Comparison of ENCODE assay signal across 23 cellular contexts in the genomic region with DNA sequence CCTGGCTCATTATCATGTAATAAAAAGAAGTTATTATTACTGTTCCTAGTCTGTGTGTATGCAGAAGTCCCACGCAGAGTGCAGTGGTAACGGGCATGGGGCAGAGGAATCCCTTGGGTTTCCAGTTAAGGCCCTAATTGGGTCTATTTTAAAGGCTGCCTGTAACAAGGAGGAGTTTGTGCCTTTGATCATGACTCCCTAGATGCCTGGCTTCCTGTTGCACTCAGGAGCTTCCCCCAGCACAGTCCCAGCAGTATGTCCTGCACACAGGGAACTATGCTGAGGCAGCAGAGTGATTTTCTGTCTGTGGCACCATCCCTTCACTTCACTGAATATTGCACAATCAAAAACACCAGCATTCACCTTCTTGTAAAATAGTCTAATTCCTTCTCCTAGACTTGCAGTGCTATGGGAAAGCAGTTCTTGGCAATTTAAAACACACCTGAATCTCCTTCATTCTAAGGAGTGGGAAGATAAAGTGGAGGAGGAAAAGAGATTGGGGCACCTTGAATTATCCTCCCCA. TPM values are rescaled to one million over a fixed set of nuclear protein-coding genes. Genes with fewer than 3 reads are reported as not detected.
DNase-seq lines count a peak whose midpoint lies in the region; ATAC-seq, FAIRE-seq and TF ChIP-seq lines count a peak whose summit lies in the region.
"Had no signal": no experiment of that assay in that cellular context is flagged by ENCODE, and none has a peak within 500 bp of the region (broad histone marks: within the 10 kb centered on the region; RNA-seq: fewer than 3 reads in every experiment).

No MANE protein-coding gene starts in this region.

- no peak overlapping the region for H4K91ac ChIP-seq in H1 (replicated peaks; ENCODE audit: insufficient read length, low read length)

- no peaks in the 10 kb centered on the region for H3K9me3 ChIP-seq in BLaER1
- H3K9me3 ChIP-seq in Loucy (ENCODE audit: insufficient read depth, low read depth, low read length), result no peaks in the 10 kb centered on the region
- H3K9me3 ChIP-seq in H1 (ENCODE audit: insufficient read depth in 2 of 2, low read depth in 1 of 2, low read length in 1 of 2), result no peaks in the 10 kb centered on the region
- H3K9me3 ChIP-seq in spleen, result no peaks in the 10 kb centered on the region
- H3K9me3 ChIP-seq: HAP-1 had no signal

- H3K9ac ChIP-seq in BLaER1, result no peak overlapping the region
- H3K9ac ChIP-seq in Loucy (ENCODE audit: low read depth, low read length, poor library complexity, severe bottlenecking), result no peak overlapping the region
- H3K9ac ChIP-seq in H1 (replicated peaks in 1 of 4; ENCODE audit: extremely low read depth in 1 of 4, low read depth in 3 of 4, low read length in 3 of 4), result no peak overlapping the region
- H3K9ac ChIP-seq: GM23248 had no signal

- TF ChIP-seq RAD21 in H1 (IDR thresholded peaks at IDR 0.05 in 1 of 2, conservative IDR thresholded peaks at IDR 0.05 in 1 of 2; ENCODE audit: low read depth in 2 of 2, low read length in 2 of 2), result no peak

- no peak for TF ChIP-seq CTCF in Loucy (conservative IDR thresholded peaks at IDR 0.05; ENCODE audit: low read length)
- no peak for TF ChIP-seq CTCF in H1 (IDR thresholded peaks at IDR 0.05; ENCODE audit: control extremely low read depth in 1 of 3, insufficient read depth in 1 of 3, low read depth in 1 of 3, low read length in 3 of 3)
- no peak for TF ChIP-seq CTCF in spleen (IDR thresholded peaks at IDR 0.05 in 8 of 11, conservative IDR thresholded peaks at IDR 0.05 in 3 of 11)

- H3K79me2 ChIP-seq in Loucy (ENCODE audit: insufficient read depth, low read length), result no peaks in the 10 kb centered on the region
- H3K79me2 ChIP-seq in H1 (ENCODE audit: control insufficient read depth in 1 of 2, insufficient read depth in 2 of 2, low read length in 2 of 2), result no peaks in the 10 kb centered on the region

- POLR2A ChIA-PET in H1 (lab: Charles Lee; ENCODE audit: partially characterized antibody), result no interaction called here

- H4K20me1 ChIP-seq in BLaER1, result no peaks in the 10 kb centered on the region
- H4K20me1 ChIP-seq in Loucy (ENCODE audit: insufficient read depth, low read length, poor library complexity, severe bottlenecking), result no peaks in the 10 kb centered on the region
- no peaks in the 10 kb centered on the region for H4K20me1 ChIP-seq in H1 (replicated peaks in 1 of 2; ENCODE audit: control insufficient read depth in 1 of 2, insufficient read depth in 2 of 2, low read length in 2 of 2)

- H3K27ac ChIP-seq in BLaER1 (peak overlapping the region; percentile 29; the same call in 1 of the 2 replicates), H1 (ENCODE audit: low read depth, low read length) (no peak overlapping the region), spleen (no peak overlapping the region)
- H3K27ac ChIP-seq: GM23248, RWPE1 had no signal

- H3K36me3 ChIP-seq in BLaER1, result no peaks in the 10 kb centered on the region
- no peaks in the 10 kb centered on the region for H3K36me3 ChIP-seq in Loucy (ENCODE audit: insufficient read depth, low read length)
- H3K36me3 ChIP-seq in H1 (ENCODE audit: control insufficient read depth in 2 of 4, insufficient read depth in 4 of 4, low read length in 3 of 4), result no peaks in the 10 kb centered on the region
- no peaks in the 10 kb centered on the region for H3K36me3 ChIP-seq in spleen
- H3K36me3 ChIP-seq: HAP-1 had no signal

- no peak overlapping the region for H3K14ac ChIP-seq in H1 (ENCODE audit: insufficient read length)

- H3K4me3 ChIP-seq in BLaER1 (no peak overlapping the region), Loucy (ENCODE audit: low read length, poor library complexity, severe bottlenecking) (no peak overlapping the region), H1 (ENCODE audit: extremely low read depth in 1 of 4, insufficient read depth in 2 of 4, low read depth in 3 of 4, low read length in 4 of 4) (no peak overlapping the region), spleen (no peak overlapping the region)
- H3K4me3 ChIP-seq: GM23248, HAP-1 had no signal

- no peak overlapping the region for H3K4ac ChIP-seq in H1 (replicated peaks; ENCODE audit: insufficient read length, low read depth, low read length)

- H3F3A ChIP-seq in Loucy (ENCODE audit: low read depth), result no peaks in the 10 kb centered on the region

- H3K27me3 ChIP-seq in BLaER1, result no peaks in the 10 kb centered on the region
- no peaks in the 10 kb centered on the region for H3K27me3 ChIP-seq in Loucy (ENCODE audit: insufficient read depth, low read length, poor library complexity, severe bottlenecking)
- no peaks in the 10 kb centered on the region for H3K27me3 ChIP-seq in H1 (replicated peaks in 1 of 4; ENCODE audit: control insufficient read depth in 3 of 4, extremely low read depth in 1 of 4, insufficient read depth in 3 of 4, low read length in 3 of 4)
- H3K27me3 ChIP-seq in spleen (replicated peaks in 1 of 7), result peaks cover 0 to 8% (median 0%) of the 10 kb centered on the region in 7 donors

- no peak overlapping the region for H2BK120ac ChIP-seq in H1 (replicated peaks; ENCODE audit: low read depth, low read length)

- H3K79me1 ChIP-seq in H1 (ENCODE audit: low read depth, low read length), result no peaks in the 10 kb centered on the region

- H2BK20ac ChIP-seq in H1 (ENCODE audit: low read length), result no peak overlapping the region

- FAIRE-seq in H1 (lab: Jason Lieb, UNC), result no peak
- FAIRE-seq: A204.1, GM12892 had no signal

- no peak overlapping the region for H3K18ac ChIP-seq in H1 (ENCODE audit: extremely low read depth, low read length)

- no peaks in the 10 kb centered on the region for H3K23me2 ChIP-seq in H1 (ENCODE audit: low read depth, low read length)

- TF ChIP-seq POLR2A in H1 (IDR thresholded peaks at IDR 0.05; ENCODE audit: control extremely low read depth in 1 of 2, low read depth in 2 of 2, low read length in 2 of 2) (no peak), spleen (IDR thresholded peaks at IDR 0.05) (no peak)

- H2BK12ac ChIP-seq in H1 (ENCODE audit: low read depth, low read length), result no peak overlapping the region

- no peak overlapping the region for H3K56ac ChIP-seq in H1 (replicated peaks; ENCODE audit: insufficient read length, low read depth, low read length)

- intact Hi-C loops in sciatic nerve (cut with DNase I), result no loop called here
- intact Hi-C loops in spleen (cut with DNase I; ENCODE audit: low total_unique reads), result no loop called here

- no peak overlapping the region for H4K5ac ChIP-seq in H1 (ENCODE audit: insufficient read length, low read depth, low read length)

- ATAC-seq in sciatic nerve (peak; percentile 44), GM21526 (IDR thresholded peaks at IDR 0.05; ENCODE audit: low FRiP score, unreplicated experiment) (no peak), HG03108 (IDR thresholded peaks at IDR 0.05; ENCODE audit: unreplicated experiment) (no peak)

- H2AK5ac ChIP-seq in H1 (ENCODE audit: low read depth, low read length), result no peak overlapping the region

- no peak overlapping the region for H3K23ac ChIP-seq in H1 (ENCODE audit: insufficient read length)

- H2AFZ ChIP-seq in Loucy (ENCODE audit: low read length), result no peak overlapping the region
- H2AFZ ChIP-seq in H1 (ENCODE audit: low read length), result no peak overlapping the region
- H2AFZ ChIP-seq: GM23248 had no signal

- H3K4me1 ChIP-seq in BLaER1, result peaks cover 28% of the 10 kb centered on the region
- H3K4me1 ChIP-seq in Loucy (ENCODE audit: insufficient read depth, low read length, poor library complexity, severe bottlenecking), result peaks cover 30% of the 10 kb centered on the region
- peaks cover 0 to 2% (median 0%) of the 10 kb centered on the region in 4 experiments; a peak in 1 of 7 replicates for H3K4me1 ChIP-seq in H1 (replicated peaks in 1 of 4; ENCODE audit: control insufficient read depth in 3 of 4, insufficient read depth in 4 of 4, low read length in 3 of 4)
- H3K4me1 ChIP-seq in spleen, result no peaks in the 10 kb centered on the region
- H3K4me1 ChIP-seq: HAP-1 had no signal

- no peak overlapping the region for H2BK5ac ChIP-seq in H1 (ENCODE audit: low read depth, low read length)

- no peaks in the 10 kb centered on the region for H3K9me2 ChIP-seq in Loucy (replicated peaks; ENCODE audit: low read depth, low read length)

- TF ChIP-seq EP300 in H1 (IDR thresholded peaks at IDR 0.05; ENCODE audit: borderline replicate concordance in 1 of 2, low read depth in 2 of 2, low read length in 2 of 2), result no peak

- H2BK15ac ChIP-seq in H1 (ENCODE audit: low read length), result no peak overlapping the region

- H3K4me2 ChIP-seq in BLaER1 (peak overlapping the region; percentile 74), Loucy (ENCODE audit: low read depth, low read length, poor library complexity, severe bottlenecking) (peak overlapping the region; percentile 45), H1 (ENCODE audit: insufficient read depth in 1 of 2, low read depth in 2 of 2, low read length in 2 of 2) (no peak overlapping the region)

- no peak overlapping the region for H4K8ac ChIP-seq in H1 (ENCODE audit: extremely low read depth, insufficient read depth, low read length)

- WGBS in H1 (ENCODE audit: extremely low coverage in 1 of 2, insufficient coverage in 1 of 2, insufficient read length in 1 of 2, insufficient replicate concordance in 2 of 2, low coverage in 1 of 2, low lambda C conversion rate in 2 of 2, missing lambda C conversion rate in 1 of 2), 2 experiments, result 95% methylated on average over 2 of the region's 2 CpGs; no CpG with 5 or more reads in 1 of the 2 experiments
- WGBS in spleen, 5 donors, result 54 to 74% (median 59%) methylated on average over 2 of the region's 2 CpGs

- DNase-seq in H1 (ENCODE audit: low read depth in 1 of 2, low spot score in 2 of 2) (no peak), sciatic nerve (ENCODE audit: low spot score) (no peak), spleen (no peak)
- DNase-seq: AML-193, Calu3, DMS79 treated with DMSO at 0.1 percent for 48 hours, GF-D8, GM23248, KBM-7, MM.1S, NCI-H2029, NCI-H446 treated with DMSO at 0.1 percent for 48 hours, NCI-H526 treated with DMSO at 0.1 percent for 48 hours, SHP77 had no signal

- CTCF ChIA-PET in H1 (lab: Charles Lee; ENCODE audit: partially characterized antibody), result interaction anchor here (0.6 to 0.9 kb wide), 2 partner anchors 12 to 348 kb away, joined by 4 read pairs; no protein-coding TSS in a partner anchor

TF ChIP-seq in H1, 55 proteins besides CTCF, POLR2A, EP300 and RAD21 (continues in another document):
- TF ChIP-seq CEBPB (IDR thresholded peaks at IDR 0.05; ENCODE audit: low read depth, low read length), result 0 out of 2 replicates have a peak, but pooled peaks have one; percentile 12

RNA-seq across cellular contexts. Expression of a gene that starts 22.9 kb away (rescaled TPM):
- total RNA-seq in H1 (2021; fragmentation: NEBNext Ultra II Directional; extraction: Animal tissue kit (Norgen Biotek cat#: 25700)), result 4.6 and 4.9 TPM in 2 replicates
- 4.1 and 4.4 TPM in 2 replicates for polyA plus RNA-seq in H1 (2011; rRNA removed)
- 4.5 TPM for polyA plus RNA-seq in H1 (2011; cell fraction: cytosol; rRNA removed)
- 7.3 TPM for polyA plus RNA-seq in H1 (2011; cell fraction: nucleus; rRNA removed)
- 4.0 to 4.4 TPM (median 4.1 TPM) in 4 replicates for polyA plus RNA-seq in H1 (2012, experiment 1 of 2)
- polyA plus RNA-seq in H1 (2012, experiment 2 of 2), result 0.41 TPM
- polyA plus RNA-seq in H1 (2013, experiment 1 of 2), result 4.5 TPM
- polyA plus RNA-seq in H1 (2013, experiment 2 of 2), result 4.0 TPM
- polyA minus RNA-seq in H1 (2011; rRNA and poly(A)+ RNA removed), result 15.1 and 19.3 TPM in 2 replicates
- 4.3 TPM for polyA minus RNA-seq in H1 (2011; cell fraction: cytosol; rRNA and poly(A)+ RNA removed)
- 20.0 TPM for polyA minus RNA-seq in H1 (2011; cell fraction: nucleus; rRNA and poly(A)+ RNA removed)
- total RNA-seq in sciatic nerve, result 80.5 TPM
- 1 to 10 TPM; 1.0 to 2.7 (median 1.9) TPM for total RNA-seq in spleen
- polyA plus RNA-seq in spleen, result 1 to 10 TPM in 2 of 3 donors, under 1 TPM in 1; 0.67 to 1.2 (median 1.0) TPM
- total RNA-seq: Calu3; GM23248; T-helper 1 cell treated with Interleukin-12 subunit alpha and Interleukin-12 subunit beta and Interleukin-4 antibody, amounts not matched to agents 30 ng/mL and 1 ng/mL, for 36 hours had no signal
- polyA plus RNA-seq: GM23248 had no signal

Comparison
In these comparisons a context has a peak if more than half of its experiments do, and no peak if none do; other contexts are left out.
1. H3K4me2 ChIP-seq: peak in BLaER1 (single experiment) and Loucy (single experiment); none in H1 (0 of 2).
2. RNA of a gene that starts 22.9 kb away (total RNA-seq): 80.5 TPM in sciatic nerve (single experiment); 4.6 to 4.9 TPM in H1 and 1.0 to 2.7 TPM in spleen; every median in the first group is over 10 times any median in the second.